In the genomic region with DNA sequence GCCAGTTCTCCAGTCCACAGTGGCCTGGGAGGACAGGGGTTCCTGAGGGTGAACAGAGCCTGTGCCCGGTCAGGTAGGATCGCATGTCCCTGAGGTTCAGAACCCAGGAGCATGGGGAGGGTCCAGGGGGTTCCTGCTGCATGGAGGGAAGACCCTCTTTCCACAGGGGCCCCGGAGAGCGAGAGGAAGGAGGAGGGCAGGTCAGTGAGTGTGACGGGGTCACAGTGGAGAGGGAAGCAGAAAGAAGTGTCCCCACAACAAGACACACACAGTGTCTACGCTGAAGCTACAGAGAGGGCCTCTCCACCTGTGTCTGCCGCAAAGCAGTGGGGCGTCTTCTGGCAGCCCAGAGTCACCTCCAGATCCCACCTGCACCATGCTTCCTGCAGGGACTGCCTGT, we compare ENCODE assay signal across 13 cellular contexts. TPM values are rescaled to one million over a fixed set of nuclear protein-coding genes. Genes with fewer than 3 reads are reported as not detected.
DNase-seq lines count a peak whose midpoint lies in the region; ATAC-seq, FAIRE-seq and TF ChIP-seq lines count a peak whose summit lies in the region.
"Not testable (repeated sequence)": the region's sequence is repeated elsewhere in the genome, so short reads cannot be mapped to it uniquely, and the experiment has no call there.
"Had no signal": no experiment of that assay in that cellular context is flagged by ENCODE, and none has a peak within 500 bp of the region (broad histone marks: within the 10 kb centered on the region; RNA-seq: fewer than 3 reads in every experiment).

No MANE protein-coding gene starts in this region.

- not testable (repeated sequence) for H3K27me3 Mint-ChIP-seq in activated CD4-positive, alpha-beta T cell treated with anti-CD3 and anti-CD28 coated beads, Interleukin-2, amount 10 ng/mL, durations not matched to agents 7 days and 5 days; stimulated activated naive B cell treated with anti-CD40 and anti-IgM and Interleukin-4, amounts not matched to agents 10 μg/mL and 1 μg/mL and 100 μg/mL, for 72 hours
- peaks cover 29% of the 10 kb centered on the region for H3K27me3 Mint-ChIP-seq in osteocyte (ENCODE audit: unreplicated experiment)

- H2BK5ac ChIP-seq in H1 (ENCODE audit: low read depth, low read length): not testable (repeated sequence)

- H2BK120ac ChIP-seq in H1 (replicated peaks; ENCODE audit: low read depth, low read length): not testable (repeated sequence)

- H3K4ac ChIP-seq in H1 (replicated peaks; ENCODE audit: insufficient read length, low read depth, low read length): not testable (repeated sequence)

- H3K9ac ChIP-seq in BLaER1: peak overlapping the region; percentile 98
- H3K9ac ChIP-seq in OCI-LY1 (ENCODE audit: low read length); H1 (replicated peaks in 1 of 4; ENCODE audit: extremely low read depth in 1 of 4, low read depth in 3 of 4, low read length in 3 of 4): not testable (repeated sequence)

- TF ChIP-seq CTCF in DOHH2 (IDR thresholded peaks at IDR 0.05; ENCODE audit: low read depth, low read length, poor library complexity, severe bottlenecking); OCI-LY1 (IDR thresholded peaks at IDR 0.05; ENCODE audit: low read length); H1 (IDR thresholded peaks at IDR 0.05; ENCODE audit: control extremely low read depth in 1 of 3, insufficient read depth in 1 of 3, low read depth in 1 of 3, low read length in 3 of 3); osteocyte (IDR thresholded peaks at IDR 0.05): not testable (repeated sequence)

- H4K20me1 ChIP-seq in BLaER1; DOHH2 (ENCODE audit: control insufficient read depth, insufficient read depth, low read depth, low read length); OCI-LY1 (ENCODE audit: insufficient read depth, low read length); H1 (replicated peaks in 1 of 2; ENCODE audit: control insufficient read depth in 1 of 2, insufficient read depth in 2 of 2, low read length in 2 of 2): not testable (repeated sequence)

- not testable (repeated sequence) for TF ChIP-seq EP300 in H1 (IDR thresholded peaks at IDR 0.05; ENCODE audit: borderline replicate concordance in 1 of 2, low read depth in 2 of 2, low read length in 2 of 2)

- not testable (repeated sequence) for H2BK12ac ChIP-seq in H1 (ENCODE audit: low read depth, low read length)

- TF ChIP-seq POLR2A in H1 (IDR thresholded peaks at IDR 0.05; ENCODE audit: control extremely low read depth in 1 of 2, low read depth in 2 of 2, low read length in 2 of 2): not testable (repeated sequence)

- not testable (repeated sequence) for H3K14ac ChIP-seq in H1 (ENCODE audit: insufficient read length)

- H3K56ac ChIP-seq in H1 (replicated peaks; ENCODE audit: insufficient read length, low read depth, low read length): not testable (repeated sequence)

- not testable (repeated sequence) for H3K9me3 Mint-ChIP-seq in activated CD4-positive, alpha-beta T cell treated with anti-CD3 and anti-CD28 coated beads, Interleukin-2, amount 10 ng/mL, durations not matched to agents 7 days and 5 days; osteocyte (ENCODE audit: unreplicated experiment); stimulated activated naive B cell treated with anti-CD40 and anti-IgM and Interleukin-4, amounts not matched to agents 10 μg/mL and 1 μg/mL and 100 μg/mL, for 72 hours

- H4K91ac ChIP-seq in H1 (replicated peaks; ENCODE audit: insufficient read length, low read length): not testable (repeated sequence)

- POLR2A ChIA-PET in activated CD4-positive, alpha-beta T cell treated with anti-CD3 and anti-CD28 coated beads, Interleukin-2, amount 10 ng/mL, durations not matched to agents 7 days and 5 days (lab: Charles Lee); H1 (lab: Charles Lee; ENCODE audit: partially characterized antibody): not testable (repeated sequence)

- not testable (repeated sequence) for H3K79me2 ChIP-seq in DOHH2 (ENCODE audit: control insufficient read depth, low read length); OCI-LY1 (ENCODE audit: insufficient read depth, low read length); H1 (ENCODE audit: control insufficient read depth in 1 of 2, insufficient read depth in 2 of 2, low read length in 2 of 2)

- H3K18ac ChIP-seq in H1 (ENCODE audit: extremely low read depth, low read length): not testable (repeated sequence)

- not testable (repeated sequence) for H3K36me3 Mint-ChIP-seq in activated CD4-positive, alpha-beta T cell treated with anti-CD3 and anti-CD28 coated beads, Interleukin-2, amount 10 ng/mL, durations not matched to agents 7 days and 5 days (ENCODE audit: low read depth); osteocyte (ENCODE audit: unreplicated experiment); stimulated activated naive B cell treated with anti-CD40 and anti-IgM and Interleukin-4, amounts not matched to agents 10 μg/mL and 1 μg/mL and 100 μg/mL, for 72 hours

- DNase-seq in activated CD4-positive, alpha-beta T cell treated with anti-CD3 and anti-CD28 coated beads, Interleukin-2, amount 10 ng/mL, durations not matched to agents 7 days and 5 days; H1 (ENCODE audit: low read depth in 1 of 2, low spot score in 2 of 2); stimulated activated naive B cell treated with anti-CD40 and anti-IgM and Interleukin-4, amounts not matched to agents 10 μg/mL and 1 μg/mL and 100 μg/mL, for 72 hours: not testable (repeated sequence)
- peak; percentile 65 for DNase-seq in osteocyte (ENCODE audit: extremely low spot score, unreplicated experiment)

- TF ChIP-seq RAD21 in H1 (IDR thresholded peaks at IDR 0.05 in 1 of 2, conservative IDR thresholded peaks at IDR 0.05 in 1 of 2; ENCODE audit: low read depth in 2 of 2, low read length in 2 of 2): not testable (repeated sequence)

- peak overlapping the region; percentile 22 for H3K27ac Mint-ChIP-seq in activated CD4-positive, alpha-beta T cell treated with anti-CD3 and anti-CD28 coated beads, Interleukin-2, amount 10 ng/mL, durations not matched to agents 7 days and 5 days
- H3K27ac Mint-ChIP-seq in osteocyte (ENCODE audit: unreplicated experiment): not testable (repeated sequence)
- H3K27ac Mint-ChIP-seq in stimulated activated naive B cell treated with anti-CD40 and anti-IgM and Interleukin-4, amounts not matched to agents 10 μg/mL and 1 μg/mL and 100 μg/mL, for 72 hours: peak overlapping the region; percentile 53

- H3F3A ChIP-seq in DOHH2 (ENCODE audit: control insufficient read depth, insufficient read depth): peaks cover 30% of the 10 kb centered on the region
- H3F3A ChIP-seq in OCI-LY1 (ENCODE audit: insufficient read depth, low read length): not testable (repeated sequence)

- not testable (repeated sequence) for H3K79me1 ChIP-seq in H1 (ENCODE audit: low read depth, low read length)

- peaks cover 31% of the 10 kb centered on the region for H3K4me1 ChIP-seq in BLaER1
- H3K4me1 ChIP-seq in DOHH2 (ENCODE audit: control insufficient read depth, low read length): peaks cover 53% of the 10 kb centered on the region
- H3K4me1 ChIP-seq in OCI-LY1 (ENCODE audit: insufficient read depth, low read length, severe bottlenecking): peaks cover 36% of the 10 kb centered on the region
- H3K4me1 ChIP-seq in H1 (replicated peaks in 1 of 4; ENCODE audit: control insufficient read depth in 3 of 4, insufficient read depth in 4 of 4, low read length in 3 of 4): not testable (repeated sequence)

- H3K27ac ChIP-seq in BLaER1: peak overlapping the region; percentile 99
- peak overlapping the region; percentile 95 for H3K27ac ChIP-seq in DOHH2 (ENCODE audit: low read depth, low read length)
- peak overlapping the region; percentile 20 for H3K27ac ChIP-seq in OCI-LY1 (ENCODE audit: low read depth, low read length, poor library complexity, severe bottlenecking)
- H3K27ac ChIP-seq in H1 (ENCODE audit: low read depth, low read length): not testable (repeated sequence)

- H3K4me3 Mint-ChIP-seq in activated CD4-positive, alpha-beta T cell treated with anti-CD3 and anti-CD28 coated beads, Interleukin-2, amount 10 ng/mL, durations not matched to agents 7 days and 5 days; osteocyte (ENCODE audit: unreplicated experiment); stimulated activated naive B cell treated with anti-CD40 and anti-IgM and Interleukin-4, amounts not matched to agents 10 μg/mL and 1 μg/mL and 100 μg/mL, for 72 hours: not testable (repeated sequence)

- CTCF ChIA-PET in activated CD4-positive, alpha-beta T cell treated with anti-CD3 and anti-CD28 coated beads, Interleukin-2, amount 10 ng/mL, durations not matched to agents 7 days and 5 days (lab: Charles Lee): not testable (repeated sequence)
- CTCF ChIA-PET in H1 (lab: Charles Lee; ENCODE audit: partially characterized antibody): interaction anchor here (1.1 kb wide), 1 partner anchor 191 kb away, joined by 4 read pairs; no protein-coding TSS in a partner anchor

- H3K4me2 ChIP-seq in BLaER1 (peak overlapping the region; percentile 81), DOHH2 (ENCODE audit: low read length) (peak overlapping the region; percentile 34)
- not testable (repeated sequence) for H3K4me2 ChIP-seq in OCI-LY1 (ENCODE audit: low read length); H1 (ENCODE audit: insufficient read depth in 1 of 2, low read depth in 2 of 2, low read length in 2 of 2)

- H4K8ac ChIP-seq in H1 (ENCODE audit: extremely low read depth, insufficient read depth, low read length): not testable (repeated sequence)

- H2AK5ac ChIP-seq in H1 (ENCODE audit: low read depth, low read length): not testable (repeated sequence)

- FAIRE-seq in H1 (lab: Jason Lieb, UNC): not testable (repeated sequence)

- not testable (repeated sequence) for ATAC-seq in stimulated activated naive B cell treated with anti-CD40 and anti-IgM and Interleukin-4, amounts not matched to agents 10 μg/mL and 1 μg/mL and 100 μg/mL, for 72 hours (replicated peaks)

- not testable (repeated sequence) for H3K23me2 ChIP-seq in H1 (ENCODE audit: low read depth, low read length)

- H3K9me2 ChIP-seq in DOHH2 (replicated peaks; ENCODE audit: control insufficient read depth, low read length); OCI-LY1 (ENCODE audit: low read depth, low read length): not testable (repeated sequence)

- H2AFZ ChIP-seq in OCI-LY1 (ENCODE audit: low read length); H1 (ENCODE audit: low read length): not testable (repeated sequence)

- H3K27me3 ChIP-seq in BLaER1; DOHH2 (ENCODE audit: control insufficient read depth, low read length); OCI-LY1 (ENCODE audit: insufficient read depth, low read length): not testable (repeated sequence)
- H3K27me3 ChIP-seq in H1 (replicated peaks in 1 of 4; ENCODE audit: control insufficient read depth in 3 of 4, extremely low read depth in 1 of 4, insufficient read depth in 3 of 4, low read length in 3 of 4): peaks cover 50 to 68% (median 64%) of the 10 kb centered on the region in 4 experiments

- H3K4me3 ChIP-seq in BLaER1: peak overlapping the region; percentile 86
- H3K4me3 ChIP-seq in DOHH2 (ENCODE audit: low read length); OCI-LY1 (ENCODE audit: low read depth, low read length, poor library complexity, severe bottlenecking); H1 (ENCODE audit: extremely low read depth in 1 of 4, insufficient read depth in 2 of 4, low read depth in 3 of 4, low read length in 4 of 4): not testable (repeated sequence)

- H3K4me1 Mint-ChIP-seq in activated CD4-positive, alpha-beta T cell treated with anti-CD3 and anti-CD28 coated beads, Interleukin-2, amount 10 ng/mL, durations not matched to agents 7 days and 5 days: peaks cover 24% of the 10 kb centered on the region
- not testable (repeated sequence) for H3K4me1 Mint-ChIP-seq in osteocyte (ENCODE audit: unreplicated experiment)
- peaks cover 18 to 46% of the 10 kb centered on the region in 2 donors for H3K4me1 Mint-ChIP-seq in stimulated activated naive B cell treated with anti-CD40 and anti-IgM and Interleukin-4, amounts not matched to agents 10 μg/mL and 1 μg/mL and 100 μg/mL, for 72 hours

- H3K9me3 ChIP-seq in BLaER1; DOHH2 (ENCODE audit: control insufficient read depth, insufficient read depth, low read length); OCI-LY1 (ENCODE audit: low read length); H1 (ENCODE audit: insufficient read depth in 2 of 2, low read depth in 1 of 2, low read length in 1 of 2): not testable (repeated sequence)

- 74% methylated on average over 8 of the region's 8 CpGs; no CpG with 5 or more reads in 1 of the 2 experiments for WGBS in H1 (ENCODE audit: extremely low coverage in 1 of 2, insufficient coverage in 1 of 2, insufficient read length in 1 of 2, insufficient replicate concordance in 2 of 2, low coverage in 1 of 2, low lambda C conversion rate in 2 of 2, missing lambda C conversion rate in 1 of 2), 2 experiments

- H3K36me3 ChIP-seq in BLaER1: peaks cover 25% of the 10 kb centered on the region
- H3K36me3 ChIP-seq in DOHH2 (ENCODE audit: control insufficient read depth, low read length); OCI-LY1 (ENCODE audit: insufficient read depth, low read length); H1 (ENCODE audit: control insufficient read depth in 2 of 4, insufficient read depth in 4 of 4, low read length in 3 of 4): not testable (repeated sequence)

- H2BK15ac ChIP-seq in H1 (ENCODE audit: low read length): not testable (repeated sequence)

- H4K5ac ChIP-seq in H1 (ENCODE audit: insufficient read length, low read depth, low read length): not testable (repeated sequence)

- not testable (repeated sequence) for H2BK20ac ChIP-seq in H1 (ENCODE audit: low read length)

- not testable (repeated sequence) for H3K23ac ChIP-seq in H1 (ENCODE audit: insufficient read length)

RNA-seq across cellular contexts. Expression of gene VPREB1, which starts 6.1 kb away (rescaled TPM):
- total RNA-seq in activated CD4-positive, alpha-beta T cell treated with anti-CD3 and anti-CD28 coated beads, Interleukin-2, amount 10 ng/mL, durations not matched to agents 7 days and 5 days: not detected
- not detected in 2 replicates for total RNA-seq in H1 (2021; fragmentation: NEBNext Ultra II Directional; extraction: Animal tissue kit (Norgen Biotek cat#: 25700))
- polyA plus RNA-seq in H1 (2011; rRNA removed): not detected in 2 replicates
- not detected for polyA plus RNA-seq in H1 (2011; cell fraction: cytosol; rRNA removed)
- not detected for polyA plus RNA-seq in H1 (2011; cell fraction: nucleus; rRNA removed)
- not detected in 4 replicates for polyA plus RNA-seq in H1 (2012, experiment 1 of 2)
- polyA plus RNA-seq in H1 (2012, experiment 2 of 2): not detected
- polyA plus RNA-seq in H1 (2013, experiment 1 of 2): not detected
- polyA plus RNA-seq in H1 (2013, experiment 2 of 2): not detected
- polyA minus RNA-seq in H1 (2011; rRNA and poly(A)+ RNA removed): not detected in 2 replicates
- polyA minus RNA-seq in H1 (2011; cell fraction: cytosol; rRNA and poly(A)+ RNA removed): not detected
- not detected for polyA minus RNA-seq in H1 (2011; cell fraction: nucleus; rRNA and poly(A)+ RNA removed)
- not detected in 2 replicates for total RNA-seq in osteocyte
- total RNA-seq: CD4-positive, alpha-beta T cell; CD8-positive, alpha-beta memory T cell; H7 had no signal
- polyA plus RNA-seq: A549; BJ; CD14-positive monocyte; CD8-positive, alpha-beta memory T cell had no signal
